In genomic region chr2:187299122-187299906, GRCh38 we compare ENCODE assay signal across 9 cellular contexts.
DNase-seq lines count a peak whose midpoint lies in the region; ATAC-seq and TF ChIP-seq lines count a peak whose summit lies in the region.
"Had no signal": no experiment of that assay in that cellular context is flagged by ENCODE, and none has a peak within 500 bp of the region (broad histone marks: within the 10 kb centered on the region; RNA-seq: fewer than 3 reads in every experiment).

No MANE protein-coding gene starts in this region.

- peak in 1 of 3 experiments; percentile 19 for TF ChIP-seq CTCF in nephron (IDR thresholded peaks at IDR 0.05; ENCODE audit: unreplicated experiment in 3 of 3)

- H3K4me3 Mint-ChIP-seq in nephron, result no peak overlapping the region

- H3K9me3 Mint-ChIP-seq in nephron, result no peaks in the 10 kb centered on the region

- ATAC-seq in GM21381 (IDR thresholded peaks at IDR 0.05; ENCODE audit: unreplicated experiment) (no peak), GM21367 (IDR thresholded peaks at IDR 0.05; ENCODE audit: unreplicated experiment) (no peak), HG03108 (IDR thresholded peaks at IDR 0.05; ENCODE audit: unreplicated experiment) (no peak)

- H3K27me3 Mint-ChIP-seq in nephron (ENCODE audit: low read depth), result no peaks in the 10 kb centered on the region

- no peaks in the 10 kb centered on the region for H3K36me3 Mint-ChIP-seq in nephron (ENCODE audit: low read depth)

- H3K27ac Mint-ChIP-seq in nephron, result peak overlapping the region in 2 of 3 experiments; percentile 45 to 58

- peaks cover 55% of the 10 kb centered on the region for H3K4me1 Mint-ChIP-seq in nephron

- DNase-seq in EL (peak; percentile 19), HT1080 (ENCODE audit: low read depth) (peak; percentile 33), dermis microvascular lymphatic vessel endothelial cell (ENCODE audit: low read depth in 2 of 2) (peak; percentile 50 to 70), NCI-H2029 treated with DMSO at 0.1 percent for 48 hours (lab: John Stamatoyannopoulos, UW) (no peak)
- DNase-seq: activated CD8-positive, alpha-beta memory T cell treated with anti-CD3 and anti-CD28 coated beads for 24 hours had no signal
